23 cellular contexts compared by ENCODE assay signal in genomic region chr10:75565286-75566251, GRCh38.
DNase-seq lines count a peak whose midpoint lies in the region; ATAC-seq, FAIRE-seq and TF ChIP-seq lines count a peak whose summit lies in the region.
"Had no signal": no experiment of that assay in that cellular context is flagged by ENCODE, and none has a peak within 500 bp of the region (broad histone marks: within the 10 kb centered on the region; RNA-seq: fewer than 3 reads in every experiment).

No MANE protein-coding gene starts in this region.

- H3K36me3 ChIP-seq in GM12878 (ENCODE audit: control insufficient read depth in 2 of 2, insufficient read depth in 2 of 2, low read length in 1 of 2) (no peaks in the 10 kb centered on the region), upper lobe of left lung (no peaks in the 10 kb centered on the region), mesenchymal stem cell (ENCODE audit: control insufficient read depth in 1 of 2, insufficient read depth in 2 of 2, low read depth in 1 of 2, low read length in 2 of 2) (no peaks in the 10 kb centered on the region)
- H3K36me3 ChIP-seq: HAP-1, heart left ventricle, left ventricle myocardium inferior, thyroid gland had no signal

- no peak for TF ChIP-seq RAD21 in GM12878 (IDR thresholded peaks at IDR 0.05; ENCODE audit: insufficient read depth, low read depth, low read length)

- H2AK5ac ChIP-seq in mesenchymal stem cell (ENCODE audit: low read length, severe bottlenecking): no peak overlapping the region

- TF ChIP-seq EP300 in GM12878 (IDR thresholded peaks at IDR 0.05; ENCODE audit: borderline replicate concordance in 1 of 2, control insufficient read depth in 1 of 2, low read depth in 2 of 2, low read length in 2 of 2) (no peak), upper lobe of left lung (IDR thresholded peaks at IDR 0.05) (peak in 1 of 4 donors; percentile 76)

- no peak overlapping the region for H4K91ac ChIP-seq in mesenchymal stem cell (ENCODE audit: low read length)

- RAD21 ChIA-PET in GM12878 (lab: Charles Lee; ENCODE audit: unreplicated experiment): interaction anchor here (0.6 to 1.3 kb wide), 2 partner anchors 46 to 217 kb away, joined by 3 to 6 read pairs; no protein-coding TSS in a partner anchor

- BruUV-seq in GM12878 (replicated peaks; lab: Mats Ljungman, UMichigan): no TSS peak

- H2BK15ac ChIP-seq in mesenchymal stem cell (ENCODE audit: low read depth, poor library complexity, severe bottlenecking): no peak overlapping the region

- H3K9me3 ChIP-seq in GM12878 (replicated peaks; ENCODE audit: control insufficient read depth, insufficient read depth, low read length) (no peaks in the 10 kb centered on the region; the same call in 2 of the 3 replicates), upper lobe of left lung (no peaks in the 10 kb centered on the region), mesenchymal stem cell (ENCODE audit: control insufficient read depth, low read length) (peaks cover 6% of the 10 kb centered on the region)
- H3K9me3 ChIP-seq: HAP-1, SK-N-SH, thyroid gland had no signal

- H3K4me3 ChIP-seq in GM12878 (no peak overlapping the region), upper lobe of left lung (no peak overlapping the region), mesenchymal stem cell (ENCODE audit: insufficient read depth in 1 of 2, low read depth in 1 of 2, low read length in 2 of 2) (no peak overlapping the region)
- H3K4me3 ChIP-seq: HAP-1, heart left ventricle, left ventricle myocardium inferior, thyroid gland had no signal

- CTCF ChIA-PET in GM12878 (lab: Yijun Ruan, JAX): interaction anchor here (1.1 to 1.4 kb wide), 2 partner anchors 29 to 45 kb away, joined by 3 to 5 read pairs; no protein-coding TSS in a partner anchor

- H3K4me1 ChIP-seq in GM12878 (ENCODE audit: control insufficient read depth, insufficient read depth, low read length): no peaks in the 10 kb centered on the region
- H3K4me1 ChIP-seq in upper lobe of left lung: peaks cover 0 to 7% (median 3%) of the 10 kb centered on the region in 4 donors
- H3K4me1 ChIP-seq in mesenchymal stem cell (ENCODE audit: control insufficient read depth, insufficient read depth, low read depth, low read length): no peaks in the 10 kb centered on the region
- H3K4me1 ChIP-seq: HAP-1, heart left ventricle, left ventricle myocardium inferior, thyroid gland had no signal

- H2BK120ac ChIP-seq in mesenchymal stem cell (ENCODE audit: low read depth, low read length): no peak overlapping the region

- POLR2A ChIA-PET in GM12878 (lab: Charles Lee): no interaction called here

- H3K4me2 ChIP-seq in GM12878 (ENCODE audit: control insufficient read depth, insufficient read depth) (no peak overlapping the region), mesenchymal stem cell (ENCODE audit: low read length, poor library complexity, severe bottlenecking) (no peak overlapping the region)
- H3K4me2 ChIP-seq: SK-N-SH had no signal

- DNase-seq in GM12878 (ENCODE audit: low read depth, low spot score): peak; percentile 32
- DNase-seq in upper lobe of left lung: peak in 1 of 2 donors; percentile 55
- DNase-seq in DMS79 treated with DMSO at 0.1 percent for 48 hours (lab: John Stamatoyannopoulos, UW): no peak
- DNase-seq in SKM-1 treated with dmso at 0.1 percent for 144 hours (lab: John Stamatoyannopoulos, UW; ENCODE audit: unreplicated experiment): no peak
- no peak for DNase-seq in mesenchymal stem cell
- DNase-seq: activated CD4-positive, alpha-beta T cell treated with anti-CD3 and anti-CD28 coated beads, Interleukin-2, amount 50 U/mL, for 48 hours; activated effector memory CD4-positive, alpha-beta T cell treated with Interleukin-2 at 50 U/mL for 16 hours; CD8-positive, alpha-beta T cell; dermis blood vessel endothelial cell; heart left ventricle; left ventricle myocardium inferior; NCI-H1105 treated with DMSO at 0.1 percent for 48 hours; NCI-H526; RPMI8226; SK-N-SH; stimulated activated CD4-positive, alpha-beta T cell treated with anti-CD3 and anti-CD28 coated beads, Interleukin-1b, Interleukin-23, amount 100 ng/mL, for 48 hours; thyroid gland had no signal

- no peak overlapping the region for H2BK5ac ChIP-seq in mesenchymal stem cell (ENCODE audit: low read depth, low read length, poor library complexity, severe bottlenecking)

- no peak for TF ChIP-seq CTCF in GM12878 (IDR thresholded peaks at IDR 0.05 in 2 of 3, conservative IDR thresholded peaks at IDR 0.05 in 1 of 3; ENCODE audit: control insufficient read depth in 2 of 3, extremely low read depth in 1 of 3, insufficient read depth in 1 of 3, low read depth in 3 of 3, low read length in 3 of 3)
- no peak for TF ChIP-seq CTCF in upper lobe of left lung (IDR thresholded peaks at IDR 0.05)

- WGBS in GM12878 (ENCODE audit: insufficient coverage, insufficient replicate concordance, low lambda C conversion rate, missing lambda C conversion rate): 11% methylated on average over 5 of the region's 5 CpGs
- WGBS in upper lobe of left lung, 2 donors: 69 to 79% methylated on average over 5 of the region's 5 CpGs
- WGBS in mesenchymal stem cell: 81% methylated on average over 4 of the region's 5 CpGs

- H3K23ac ChIP-seq in mesenchymal stem cell (ENCODE audit: low read length in 2 of 2): no peak overlapping the region

- intact Hi-C loops in GM12878 (cut with micrococcal nuclease; ENCODE audit: unreplicated experiment): no loop called here

- H3K79me1 ChIP-seq in mesenchymal stem cell (replicated peaks; ENCODE audit: low read length, poor library complexity, severe bottlenecking): no peaks in the 10 kb centered on the region

- peak; percentile 81 for ATAC-seq in GM18870 (IDR thresholded peaks at IDR 0.05; ENCODE audit: unreplicated experiment)
- ATAC-seq in HG02610 (IDR thresholded peaks at IDR 0.05; ENCODE audit: unreplicated experiment): peak; percentile 64
- ATAC-seq in GM12878: peak; percentile 97
- peak; percentile 61 to 95 for ATAC-seq in upper lobe of left lung (ENCODE audit: low FRiP score in 2 of 2)
- ATAC-seq: CD8-positive, alpha-beta T cell; heart left ventricle; stimulated activated memory B cell treated with anti-CD40 and anti-IgM and Interleukin-4, amounts not matched to agents 10 μg/mL and 1 μg/mL and 100 μg/mL, for 72 hours; WTC11 had no signal

- H3K9ac ChIP-seq in GM12878 (ENCODE audit: control insufficient read depth, insufficient read depth, low read length): no peak overlapping the region
- no peak overlapping the region for H3K9ac ChIP-seq in mesenchymal stem cell (ENCODE audit: low read length)
- H3K9ac ChIP-seq: SK-N-SH had no signal

- H3K27me3 ChIP-seq in GM12878 (replicated peaks in 1 of 2; ENCODE audit: control insufficient read depth in 2 of 2, insufficient read depth in 2 of 2, low read length in 1 of 2): no peaks in the 10 kb centered on the region
- H3K27me3 ChIP-seq in upper lobe of left lung: no peaks in the 10 kb centered on the region
- H3K27me3 ChIP-seq in mesenchymal stem cell (ENCODE audit: control insufficient read depth in 1 of 2, insufficient read depth in 1 of 2, low read length in 2 of 2): no peaks in the 10 kb centered on the region
- H3K27me3 ChIP-seq: heart left ventricle, thyroid gland had no signal

- H3K27ac ChIP-seq in GM12878 (ENCODE audit: control insufficient read depth, insufficient read depth) (no peak overlapping the region), upper lobe of left lung (peak overlapping the region in 3 of 4 donors; percentile 7 to 27 (median 17)), mesenchymal stem cell (ENCODE audit: low read length, poor library complexity, severe bottlenecking) (no peak overlapping the region)
- H3K27ac ChIP-seq: heart left ventricle, left ventricle myocardium inferior, thyroid gland had no signal

- no peak overlapping the region for H4K8ac ChIP-seq in mesenchymal stem cell (ENCODE audit: low read length)

- no peak overlapping the region for H3K14ac ChIP-seq in mesenchymal stem cell (ENCODE audit: low read length in 2 of 2)

- H3K79me2 ChIP-seq in GM12878 (ENCODE audit: control insufficient read depth, insufficient read depth, low read length): no peaks in the 10 kb centered on the region

- no peak overlapping the region for H2BK12ac ChIP-seq in mesenchymal stem cell (ENCODE audit: low read length in 2 of 2)

- TF ChIP-seq POLR2A in GM12878 (IDR thresholded peaks at IDR 0.05; ENCODE audit: low read depth, low read length) (no peak), upper lobe of left lung (IDR thresholded peaks at IDR 0.05) (no peak)

- H4K20me1 ChIP-seq in GM12878 (ENCODE audit: control insufficient read depth, insufficient read depth): no peaks in the 10 kb centered on the region

- H3K18ac ChIP-seq in mesenchymal stem cell (ENCODE audit: low read depth in 1 of 2, low read length in 2 of 2): no peak overlapping the region

- H3K4ac ChIP-seq in mesenchymal stem cell (ENCODE audit: low read depth in 1 of 2, low read length in 2 of 2): no peak overlapping the region

- H2AFZ ChIP-seq in GM12878 (ENCODE audit: control insufficient read depth, low read depth, low read length) (no peak overlapping the region), mesenchymal stem cell (ENCODE audit: low read depth, low read length) (no peak overlapping the region)

- SMC1A ChIA-PET in GM12878 (lab: Charles Lee; ENCODE audit: uncharacterized antibody, unreplicated experiment): interaction anchor here (0.5 to 1.4 kb wide), 3 partner anchors 37 to 914 kb away, joined by 3 to 5 read pairs (median 3); partner anchors contain the start of gene ZNF503

- FAIRE-seq in GM12878 (lab: Jason Lieb, UNC): peak; percentile 44
- FAIRE-seq: endothelial cell of umbilical vein had no signal

- in situ Hi-C loops in GM12878 (cut with MboI): no loop called here

TF ChIP-seq in GM12878, 131 proteins besides CTCF, POLR2A, EP300 and RAD21 (continues in another document):
- 0 out of 2 replicates have a peak, but pooled peaks have one; percentile 18 for TF ChIP-seq NR2C1 (IDR thresholded peaks at IDR 0.05)
- TF ChIP-seq NBN (IDR thresholded peaks at IDR 0.05): 0 out of 2 replicates have a peak, but pooled peaks have one; percentile 18
- no peak for TF ChIP-seq CHD2 (IDR thresholded peaks at IDR 0.05; ENCODE audit: borderline replicate concordance, low read depth, low read length)
- peak; percentile 60 for TF ChIP-seq IKZF1 (conservative IDR thresholded peaks at IDR 0.05)
- TF ChIP-seq HDAC2 (IDR thresholded peaks at IDR 0.05): no peak
- 0 out of 2 replicates have a peak, but pooled peaks have one; percentile 17 for TF ChIP-seq GATAD2B (conservative IDR thresholded peaks at IDR 0.05; ENCODE audit: low read depth)
- peak; percentile 29 for TF ChIP-seq RELA (IDR thresholded peaks at IDR 0.05; ENCODE audit: borderline replicate concordance, partially characterized antibody)

Comparison
In these comparisons a context has a peak if more than half of its experiments do, and no peak if none do; other contexts are left out.
1. H3K27ac ChIP-seq: peak in upper lobe of left lung (3 of 4); none in GM12878 (single experiment) and mesenchymal stem cell (single experiment).
2. Peak in every context shown above with its lines, with median percentiles within 50 percentile points of each other: ATAC-seq.